ENCODE assay signal across 1 cellular context in the genomic region with DNA sequence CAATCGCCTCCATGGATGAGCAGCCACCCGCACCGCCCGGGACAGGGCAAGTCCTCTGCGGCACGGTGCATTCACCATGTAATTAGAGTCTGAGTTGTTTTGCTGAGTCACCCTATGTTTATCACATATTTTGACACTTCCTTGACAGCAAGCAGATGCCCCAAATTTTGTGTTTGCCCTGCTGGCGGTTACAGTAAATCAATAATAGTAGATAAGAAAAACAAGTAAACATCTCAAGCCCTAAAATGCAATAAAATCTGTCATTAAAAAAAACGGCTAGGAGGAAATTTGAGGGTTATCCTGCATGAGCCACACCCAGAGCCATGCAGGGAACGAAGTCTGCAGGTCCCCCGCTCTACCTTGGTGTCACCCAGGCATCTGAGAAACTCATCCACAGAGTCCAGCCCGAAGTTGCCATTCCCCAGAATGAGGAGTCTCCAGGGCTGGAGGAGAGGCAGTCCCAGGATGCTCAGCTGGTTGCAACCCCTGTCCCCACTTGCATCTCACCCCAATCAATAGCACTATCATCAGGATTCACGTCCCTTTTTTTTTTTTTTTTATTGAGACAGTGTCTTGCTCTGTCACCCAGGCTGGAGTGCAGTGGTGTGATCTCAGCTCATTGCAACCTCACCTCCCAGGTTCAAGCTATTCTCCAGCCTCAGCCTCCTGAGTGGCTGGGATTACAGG.
TF ChIP-seq lines count a peak whose summit lies in the region.

No MANE protein-coding gene starts in this region.

TF ChIP-seq in HepG2, 621 proteins besides CTCF, POLR2A, EP300 and RAD21 (continued from another document and continues in another):
- TF ChIP-seq ATF7-NPFF (CRISPR knock-in tag; IDR thresholded peaks at IDR 0.05; ENCODE audit: low read depth) = no peak
- TF ChIP-seq FOXP1 (IDR thresholded peaks at IDR 0.05) = no peak
- TF ChIP-seq FOXP1 (CRISPR knock-in tag; IDR thresholded peaks at IDR 0.05) = 0 out of 2 replicates have a peak, but pooled peaks have one; percentile 44
- TF ChIP-seq, protein P1, sequence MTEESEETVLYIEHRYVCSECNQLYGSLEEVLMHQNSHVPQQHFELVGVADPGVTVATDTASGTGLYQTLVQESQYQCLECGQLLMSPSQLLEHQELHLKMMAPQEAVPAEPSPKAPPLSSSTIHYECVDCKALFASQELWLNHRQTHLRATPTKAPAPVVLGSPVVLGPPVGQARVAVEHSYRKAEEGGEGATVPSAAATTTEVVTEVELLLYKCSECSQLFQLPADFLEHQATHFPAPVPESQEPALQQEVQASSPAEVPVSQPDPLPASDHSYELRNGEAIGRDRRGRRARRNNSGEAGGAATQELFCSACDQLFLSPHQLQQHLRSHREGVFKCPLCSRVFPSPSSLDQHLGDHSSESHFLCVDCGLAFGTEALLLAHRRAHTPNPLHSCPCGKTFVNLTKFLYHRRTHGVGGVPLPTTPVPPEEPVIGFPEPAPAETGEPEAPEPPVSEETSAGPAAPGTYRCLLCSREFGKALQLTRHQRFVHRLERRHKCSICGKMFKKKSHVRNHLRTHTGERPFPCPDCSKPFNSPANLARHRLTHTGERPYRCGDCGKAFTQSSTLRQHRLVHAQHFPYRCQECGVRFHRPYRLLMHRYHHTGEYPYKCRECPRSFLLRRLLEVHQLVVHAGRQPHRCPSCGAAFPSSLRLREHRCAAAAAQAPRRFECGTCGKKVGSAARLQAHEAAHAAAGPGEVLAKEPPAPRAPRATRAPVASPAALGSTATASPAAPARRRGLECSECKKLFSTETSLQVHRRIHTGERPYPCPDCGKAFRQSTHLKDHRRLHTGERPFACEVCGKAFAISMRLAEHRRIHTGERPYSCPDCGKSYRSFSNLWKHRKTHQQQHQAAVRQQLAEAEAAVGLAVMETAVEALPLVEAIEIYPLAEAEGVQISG (CRISPR knock-in tag; IDR thresholded peaks at IDR 0.05) = no peak
- peak; percentile 86 to 92 for TF ChIP-seq MAFK (conservative IDR thresholded peaks at IDR 0.05 in 1 of 2, IDR thresholded peaks at IDR 0.05 in 1 of 2; ENCODE audit: low read length in 2 of 2)
- TF ChIP-seq, protein P2, sequence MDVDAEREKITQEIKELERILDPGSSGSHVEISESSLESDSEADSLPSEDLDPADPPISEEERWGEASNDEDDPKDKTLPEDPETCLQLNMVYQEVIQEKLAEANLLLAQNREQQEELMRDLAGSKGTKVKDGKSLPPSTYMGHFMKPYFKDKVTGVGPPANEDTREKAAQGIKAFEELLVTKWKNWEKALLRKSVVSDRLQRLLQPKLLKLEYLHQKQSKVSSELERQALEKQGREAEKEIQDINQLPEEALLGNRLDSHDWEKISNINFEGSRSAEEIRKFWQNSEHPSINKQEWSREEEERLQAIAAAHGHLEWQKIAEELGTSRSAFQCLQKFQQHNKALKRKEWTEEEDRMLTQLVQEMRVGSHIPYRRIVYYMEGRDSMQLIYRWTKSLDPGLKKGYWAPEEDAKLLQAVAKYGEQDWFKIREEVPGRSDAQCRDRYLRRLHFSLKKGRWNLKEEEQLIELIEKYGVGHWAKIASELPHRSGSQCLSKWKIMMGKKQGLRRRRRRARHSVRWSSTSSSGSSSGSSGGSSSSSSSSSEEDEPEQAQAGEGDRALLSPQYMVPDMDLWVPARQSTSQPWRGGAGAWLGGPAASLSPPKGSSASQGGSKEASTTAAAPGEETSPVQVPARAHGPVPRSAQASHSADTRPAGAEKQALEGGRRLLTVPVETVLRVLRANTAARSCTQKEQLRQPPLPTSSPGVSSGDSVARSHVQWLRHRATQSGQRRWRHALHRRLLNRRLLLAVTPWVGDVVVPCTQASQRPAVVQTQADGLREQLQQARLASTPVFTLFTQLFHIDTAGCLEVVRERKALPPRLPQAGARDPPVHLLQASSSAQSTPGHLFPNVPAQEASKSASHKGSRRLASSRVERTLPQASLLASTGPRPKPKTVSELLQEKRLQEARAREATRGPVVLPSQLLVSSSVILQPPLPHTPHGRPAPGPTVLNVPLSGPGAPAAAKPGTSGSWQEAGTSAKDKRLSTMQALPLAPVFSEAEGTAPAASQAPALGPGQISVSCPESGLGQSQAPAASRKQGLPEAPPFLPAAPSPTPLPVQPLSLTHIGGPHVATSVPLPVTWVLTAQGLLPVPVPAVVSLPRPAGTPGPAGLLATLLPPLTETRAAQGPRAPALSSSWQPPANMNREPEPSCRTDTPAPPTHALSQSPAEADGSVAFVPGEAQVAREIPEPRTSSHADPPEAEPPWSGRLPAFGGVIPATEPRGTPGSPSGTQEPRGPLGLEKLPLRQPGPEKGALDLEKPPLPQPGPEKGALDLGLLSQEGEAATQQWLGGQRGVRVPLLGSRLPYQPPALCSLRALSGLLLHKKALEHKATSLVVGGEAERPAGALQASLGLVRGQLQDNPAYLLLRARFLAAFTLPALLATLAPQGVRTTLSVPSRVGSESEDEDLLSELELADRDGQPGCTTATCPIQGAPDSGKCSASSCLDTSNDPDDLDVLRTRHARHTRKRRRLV (CRISPR knock-in tag; IDR thresholded peaks at IDR 0.05) = 0 out of 2 replicates have a peak, but pooled peaks have one; percentile 31
- TF ChIP-seq RBFOX2 (IDR thresholded peaks at IDR 0.05; ENCODE audit: low read depth, low read length) = no peak
- 0 out of 2 replicates have a peak, but pooled peaks have one; percentile 9 for TF ChIP-seq ETV5 (CRISPR knock-in tag; IDR thresholded peaks at IDR 0.05; ENCODE audit: borderline replicate concordance)
- TF ChIP-seq ERF (CRISPR knock-in tag; IDR thresholded peaks at IDR 0.05) = no peak
- no peak for TF ChIP-seq JDP2 (CRISPR knock-in tag; IDR thresholded peaks at IDR 0.05; ENCODE audit: borderline replicate concordance)
- TF ChIP-seq RFX1 (IDR thresholded peaks at IDR 0.05) = no peak
- 0 out of 2 replicates have a peak, but pooled peaks have one; percentile 21 for TF ChIP-seq DMAP1 (CRISPR knock-in tag; IDR thresholded peaks at IDR 0.05)
- TF ChIP-seq GATAD2A (CRISPR knock-in tag; IDR thresholded peaks at IDR 0.05) = peak; percentile 45
- TF ChIP-seq ZNF225 (CRISPR knock-in tag; IDR thresholded peaks at IDR 0.05) = 0 out of 2 replicates have a peak, but pooled peaks have one; percentile 52
- 0 out of 2 replicates have a peak, but pooled peaks have one; percentile 34 for TF ChIP-seq MBNL3 (CRISPR knock-in tag; conservative IDR thresholded peaks at IDR 0.05)
- TF ChIP-seq ZC3H4 (CRISPR knock-in tag; IDR thresholded peaks at IDR 0.05; ENCODE audit: borderline replicate concordance) = 0 out of 2 replicates have a peak, but pooled peaks have one; percentile 42
- TF ChIP-seq ZSCAN29 (CRISPR knock-in tag; conservative IDR thresholded peaks at IDR 0.05) = 0 out of 2 replicates have a peak, but pooled peaks have one; percentile 44
- 0 out of 2 replicates have a peak, but pooled peaks have one; percentile 39 for TF ChIP-seq ZNF317 (CRISPR knock-in tag; IDR thresholded peaks at IDR 0.05)
- peak; percentile 64; the same call in 1 of the 2 replicates for TF ChIP-seq ZNF235 (CRISPR knock-in tag; IDR thresholded peaks at IDR 0.05; ENCODE audit: borderline replicate concordance)
- TF ChIP-seq MAFF (IDR thresholded peaks at IDR 0.05; ENCODE audit: low read depth, low read length) = peak; percentile 74
- TF ChIP-seq NFE2 (CRISPR knock-in tag; IDR thresholded peaks at IDR 0.05) = peak; percentile 80; the same call in 1 of the 2 replicates
- TF ChIP-seq NCOA2 (CRISPR knock-in tag; IDR thresholded peaks at IDR 0.05) = no peak
- peak; percentile 39; the same call in 1 of the 2 replicates for TF ChIP-seq RARA (CRISPR knock-in tag; IDR thresholded peaks at IDR 0.05)
- TF ChIP-seq, protein P3, sequence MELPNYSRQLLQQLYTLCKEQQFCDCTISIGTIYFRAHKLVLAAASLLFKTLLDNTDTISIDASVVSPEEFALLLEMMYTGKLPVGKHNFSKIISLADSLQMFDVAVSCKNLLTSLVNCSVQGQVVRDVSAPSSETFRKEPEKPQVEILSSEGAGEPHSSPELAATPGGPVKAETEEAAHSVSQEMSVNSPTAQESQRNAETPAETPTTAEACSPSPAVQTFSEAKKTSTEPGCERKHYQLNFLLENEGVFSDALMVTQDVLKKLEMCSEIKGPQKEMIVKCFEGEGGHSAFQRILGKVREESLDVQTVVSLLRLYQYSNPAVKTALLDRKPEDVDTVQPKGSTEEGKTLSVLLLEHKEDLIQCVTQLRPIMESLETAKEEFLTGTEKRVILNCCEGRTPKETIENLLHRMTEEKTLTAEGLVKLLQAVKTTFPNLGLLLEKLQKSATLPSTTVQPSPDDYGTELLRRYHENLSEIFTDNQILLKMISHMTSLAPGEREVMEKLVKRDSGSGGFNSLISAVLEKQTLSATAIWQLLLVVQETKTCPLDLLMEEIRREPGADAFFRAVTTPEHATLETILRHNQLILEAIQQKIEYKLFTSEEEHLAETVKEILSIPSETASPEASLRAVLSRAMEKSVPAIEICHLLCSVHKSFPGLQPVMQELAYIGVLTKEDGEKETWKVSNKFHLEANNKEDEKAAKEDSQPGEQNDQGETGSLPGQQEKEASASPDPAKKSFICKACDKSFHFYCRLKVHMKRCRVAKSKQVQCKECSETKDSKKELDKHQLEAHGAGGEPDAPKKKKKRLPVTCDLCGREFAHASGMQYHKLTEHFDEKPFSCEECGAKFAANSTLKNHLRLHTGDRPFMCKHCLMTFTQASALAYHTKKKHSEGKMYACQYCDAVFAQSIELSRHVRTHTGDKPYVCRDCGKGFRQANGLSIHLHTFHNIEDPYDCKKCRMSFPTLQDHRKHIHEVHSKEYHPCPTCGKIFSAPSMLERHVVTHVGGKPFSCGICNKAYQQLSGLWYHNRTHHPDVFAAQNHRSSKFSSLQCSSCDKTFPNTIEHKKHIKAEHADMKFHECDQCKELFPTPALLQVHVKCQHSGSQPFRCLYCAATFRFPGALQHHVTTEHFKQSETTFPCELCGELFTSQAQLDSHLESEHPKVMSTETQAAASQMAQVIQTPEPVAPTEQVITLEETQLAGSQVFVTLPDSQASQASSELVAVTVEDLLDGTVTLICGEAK (IDR thresholded peaks at IDR 0.05) = peak; percentile 30; the same call in 1 of the 2 replicates
- TF ChIP-seq, protein P3 (CRISPR knock-in tag; IDR thresholded peaks at IDR 0.05) = peak; percentile 71; the same call in 1 of the 2 replicates
- TF ChIP-seq ELF3 (CRISPR knock-in tag; IDR thresholded peaks at IDR 0.05) = 0 out of 2 replicates have a peak, but pooled peaks have one; percentile 7
- TF ChIP-seq, protein P4, sequence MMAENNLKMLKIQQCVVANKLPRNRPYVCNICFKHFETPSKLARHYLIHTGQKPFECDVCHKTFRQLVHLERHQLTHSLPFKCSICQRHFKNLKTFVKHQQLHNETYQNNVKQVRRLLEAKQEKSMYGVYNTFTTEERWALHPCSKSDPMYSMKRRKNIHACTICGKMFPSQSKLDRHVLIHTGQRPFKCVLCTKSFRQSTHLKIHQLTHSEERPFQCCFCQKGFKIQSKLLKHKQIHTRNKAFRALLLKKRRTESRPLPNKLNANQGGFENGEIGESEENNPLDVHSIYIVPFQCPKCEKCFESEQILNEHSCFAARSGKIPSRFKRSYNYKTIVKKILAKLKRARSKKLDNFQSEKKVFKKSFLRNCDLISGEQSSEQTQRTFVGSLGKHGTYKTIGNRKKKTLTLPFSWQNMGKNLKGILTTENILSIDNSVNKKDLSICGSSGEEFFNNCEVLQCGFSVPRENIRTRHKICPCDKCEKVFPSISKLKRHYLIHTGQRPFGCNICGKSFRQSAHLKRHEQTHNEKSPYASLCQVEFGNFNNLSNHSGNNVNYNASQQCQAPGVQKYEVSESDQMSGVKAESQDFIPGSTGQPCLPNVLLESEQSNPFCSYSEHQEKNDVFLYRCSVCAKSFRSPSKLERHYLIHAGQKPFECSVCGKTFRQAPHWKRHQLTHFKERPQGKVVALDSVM (CRISPR knock-in tag; IDR thresholded peaks at IDR 0.05) = no peak
- TF ChIP-seq ZNF12 (CRISPR knock-in tag; IDR thresholded peaks at IDR 0.05) = 0 out of 2 replicates have a peak, but pooled peaks have one; percentile 35
- 0 out of 2 replicates have a peak, but pooled peaks have one; percentile 50 for TF ChIP-seq ZNF782 (CRISPR knock-in tag; IDR thresholded peaks at IDR 0.05; ENCODE audit: borderline replicate concordance)
- no peak for TF ChIP-seq ZNF629 (CRISPR knock-in tag; conservative IDR thresholded peaks at IDR 0.05)
- TF ChIP-seq, protein P5, sequence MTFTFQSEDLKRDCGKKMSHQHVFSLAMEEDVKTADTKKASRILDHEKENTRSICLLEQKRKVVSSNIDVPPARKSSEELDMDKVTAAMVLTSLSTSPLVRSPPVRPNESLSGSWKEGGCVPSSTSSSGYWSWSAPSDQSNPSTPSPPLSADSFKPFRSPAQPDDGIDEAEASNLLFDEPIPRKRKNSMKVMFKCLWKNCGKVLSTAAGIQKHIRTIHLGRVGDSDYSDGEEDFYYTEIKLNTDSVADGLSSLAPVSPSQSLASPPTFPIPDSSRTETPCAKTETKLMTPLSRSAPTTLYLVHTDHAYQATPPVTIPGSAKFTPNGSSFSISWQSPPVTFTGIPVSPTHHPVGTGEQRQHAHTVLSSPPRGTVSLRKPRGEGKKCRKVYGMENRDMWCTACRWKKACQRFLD (CRISPR knock-in tag; IDR thresholded peaks at IDR 0.05; ENCODE audit: borderline replicate concordance) = no peak
